ENCODE assay signal across 8 cellular contexts in genomic region chr19:13430790-13431582, GRCh38.
DNase-seq lines count a peak whose midpoint lies in the region; ATAC-seq, FAIRE-seq and TF ChIP-seq lines count a peak whose summit lies in the region.

No MANE protein-coding gene starts in this region.

- H3K27me3 ChIP-seq in PC-9 (ENCODE audit: insufficient read depth, low read depth), result no peaks in the 10 kb centered on the region

- H3K4me2 ChIP-seq in PC-9, result no peak overlapping the region

- no peaks in the 10 kb centered on the region for H3K9me3 ChIP-seq in PC-9 (ENCODE audit: insufficient read depth, low read depth)

- FAIRE-seq in GM12891 (lab: Jason Lieb, UNC), result peak; percentile 55

- peaks cover 31% of the 10 kb centered on the region for H3K27me3 Mint-ChIP-seq in stimulated activated memory B cell treated with anti-CD40 and anti-IgM and Interleukin-4, amounts not matched to agents 10 μg/mL and 1 μg/mL and 100 μg/mL, for 72 hours

- TF ChIP-seq CTCF in PC-9 (conservative IDR thresholded peaks at IDR 0.05), result peak; percentile 81

- no TSS peak for BruUV-seq in PC-9 (replicated peaks; lab: Mats Ljungman, UMichigan)

- H3K4me1 Mint-ChIP-seq in stimulated activated memory B cell treated with anti-CD40 and anti-IgM and Interleukin-4, amounts not matched to agents 10 μg/mL and 1 μg/mL and 100 μg/mL, for 72 hours, result no peaks in the 10 kb centered on the region

- intact Hi-C loops in PC-9 (cut with micrococcal nuclease; ENCODE audit: unreplicated experiment), result loop anchor here (2.0 to 5.0 kb wide), 2 partner anchors 154 to 454 kb away; no protein-coding TSS in a partner anchor
- intact Hi-C loops in left ventricle myocardium superior (cut with micrococcal nuclease), result no loop called here

- TF ChIP-seq POLR2A in GM12891 (IDR thresholded peaks at IDR 0.05; ENCODE audit: low read depth, low read length), result no peak

- H2AFZ ChIP-seq in PC-9, result no peak overlapping the region

- no peaks in the 10 kb centered on the region for H3K4me1 ChIP-seq in PC-9 (replicated peaks; ENCODE audit: insufficient read depth)

- peaks cover 4% of the 10 kb centered on the region for H3K36me3 Mint-ChIP-seq in stimulated activated memory B cell treated with anti-CD40 and anti-IgM and Interleukin-4, amounts not matched to agents 10 μg/mL and 1 μg/mL and 100 μg/mL, for 72 hours

- H4K20me1 ChIP-seq in PC-9 (ENCODE audit: insufficient read depth), result no peaks in the 10 kb centered on the region

- no peak overlapping the region for H3K27ac Mint-ChIP-seq in stimulated activated memory B cell treated with anti-CD40 and anti-IgM and Interleukin-4, amounts not matched to agents 10 μg/mL and 1 μg/mL and 100 μg/mL, for 72 hours

- ATAC-seq in left ventricle myocardium superior, result no peak
- ATAC-seq in stimulated activated memory B cell treated with anti-CD40 and anti-IgM and Interleukin-4, amounts not matched to agents 10 μg/mL and 1 μg/mL and 100 μg/mL, for 72 hours, result no peak

- no peaks in the 10 kb centered on the region for H3K9me2 ChIP-seq in PC-9 (ENCODE audit: insufficient read depth)

- CTCF ChIA-PET in PC-9 (lab: Charles Lee), result no interaction called here

- no peak overlapping the region for H3K27ac ChIP-seq in PC-9

- POLR2A ChIA-PET in PC-9 (lab: Charles Lee; ENCODE audit: unreplicated experiment), result no interaction called here

- H3K4me3 ChIP-seq in PC-9, result no peak overlapping the region

- H3K9me3 Mint-ChIP-seq in stimulated activated memory B cell treated with anti-CD40 and anti-IgM and Interleukin-4, amounts not matched to agents 10 μg/mL and 1 μg/mL and 100 μg/mL, for 72 hours, result peaks cover 8% of the 10 kb centered on the region

- no peaks in the 10 kb centered on the region for H3K79me2 ChIP-seq in PC-9 (ENCODE audit: low read depth)

- H3K36me3 ChIP-seq in PC-9 (ENCODE audit: low read depth), result no peaks in the 10 kb centered on the region

- no peaks in the 10 kb centered on the region for H3F3A ChIP-seq in PC-9 (ENCODE audit: insufficient read depth, low read depth)

- H3K4me3 Mint-ChIP-seq in stimulated activated memory B cell treated with anti-CD40 and anti-IgM and Interleukin-4, amounts not matched to agents 10 μg/mL and 1 μg/mL and 100 μg/mL, for 72 hours, result no peak overlapping the region

- DNase-seq in A172 (ENCODE audit: low spot score), result peak; percentile 37
- DNase-seq in GM12891 (ENCODE audit: insufficient read length, low spot score), result peak; percentile 29
- peak in 1 of 2 experiments; percentile 35 for DNase-seq in PC-9
- peak; percentile 5 for DNase-seq in activated T-helper 9 cell treated with anti-CD3 and anti-CD28 coated beads, Interleukin-2, amount 50 U/mL, for 16 hours (ENCODE audit: low read depth)
- peak; percentile 42 for DNase-seq in left ventricle myocardium superior
- DNase-seq in stimulated activated CD4-positive, alpha-beta T cell treated with anti-CD3 and anti-CD28 coated beads, Interleukin-1b, Interleukin-23, amount 100 ng/mL, for 24 hours (ENCODE audit: low read depth in 4 of 4, low spot score in 1 of 4), result peak; percentile 3 to 40 (median 14)
- DNase-seq in NCI-H128 (lab: John Stamatoyannopoulos, UW; ENCODE audit: unreplicated experiment), result no peak

TF ChIP-seq in GM12891, 5 proteins besides CTCF, POLR2A, EP300 and RAD21:
- TF ChIP-seq PAX5 (IDR thresholded peaks at IDR 0.05; ENCODE audit: insufficient read depth, low read length, severe bottlenecking) (no peak), TAF1 (IDR thresholded peaks at IDR 0.05; ENCODE audit: low read depth, low read length) (no peak), POU2F2 (IDR thresholded peaks at IDR 0.05; ENCODE audit: low read depth, low read length) (no peak)
